ENCODE assay signal across 8 cellular contexts in the genomic region with DNA sequence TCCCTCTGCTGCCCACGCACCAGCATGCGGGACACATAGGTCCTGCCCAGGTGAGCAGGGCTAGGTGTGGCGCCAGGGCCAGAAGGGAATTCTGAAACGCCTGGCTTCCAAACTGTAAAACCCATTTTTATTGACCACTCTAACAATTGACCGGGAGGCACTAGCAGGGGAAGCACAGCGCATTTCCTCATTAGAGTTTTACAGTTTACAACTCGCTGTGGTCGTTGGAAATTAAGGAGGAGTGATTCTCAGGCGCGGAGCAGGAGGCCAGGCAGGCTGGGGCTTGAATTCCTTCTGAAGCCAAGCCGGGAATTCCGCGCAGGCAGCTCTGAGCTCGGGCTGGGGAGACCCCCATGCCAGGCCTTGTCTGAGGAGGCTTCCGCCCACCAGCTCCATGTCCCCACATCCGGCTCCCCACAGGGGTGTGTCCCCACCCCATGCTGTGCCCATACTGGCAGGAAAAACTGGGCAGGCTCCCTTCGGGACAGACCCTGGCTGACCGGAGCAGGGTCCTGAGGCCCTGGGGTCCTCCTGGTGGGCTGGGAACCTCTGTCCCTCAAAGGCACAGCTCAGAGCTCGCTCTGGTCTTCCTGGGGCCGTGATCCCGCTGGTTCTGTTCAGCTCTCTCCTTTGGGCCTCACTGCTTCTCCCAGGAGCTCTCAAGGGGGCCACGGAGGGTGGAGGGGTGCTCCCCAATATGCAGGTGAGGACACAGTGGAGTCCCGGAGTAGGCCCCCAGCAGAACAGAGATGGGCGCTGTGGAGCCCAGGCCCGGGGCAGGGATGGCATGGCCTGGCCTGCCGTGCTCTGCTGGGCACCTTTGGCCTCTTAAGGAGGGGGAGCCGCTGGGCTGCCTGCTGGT. TPM values are rescaled to one million over a fixed set of nuclear protein-coding genes. Genes with fewer than 3 reads are reported as not detected.
A peak's percentile ranks its signal among the peaks of the same experiment; 100 is the strongest.
DNase-seq lines count a peak whose midpoint lies in the region; ATAC-seq and TF ChIP-seq lines count a peak whose summit lies in the region.

No MANE protein-coding gene starts in this region.

- intact Hi-C loops in activated T-helper 2 cell treated with anti-CD3 and anti-CD28 coated beads, Interferon-gamma antibody, Interleukin-2, Interleukin-4, amounts not matched to agents 10 μg/mL and 5 μg/mL and 100 μg/mL, durations not matched to agents 14 hours and 24 hours and 36 hours (cut with micrococcal nuclease): no loop called here
- intact Hi-C loops in left colon (cut with DNase I, micrococcal nuclease): no loop called here

- no peak for TF ChIP-seq RAD21 in SK-N-SH (IDR thresholded peaks at IDR 0.05; ENCODE audit: low read length)

- H3K27me3 Mint-ChIP-seq in activated T-helper 2 cell treated with anti-CD3 and anti-CD28 coated beads, Interferon-gamma antibody, Interleukin-2, Interleukin-4, amounts not matched to agents 10 μg/mL and 5 μg/mL and 100 μg/mL, durations not matched to agents 14 hours and 24 hours and 36 hours (ENCODE audit: low read depth): peaks cover 14% of the 10 kb centered on the region

- peak overlapping the region; percentile 41 to 51; a peak in 1 of 4 replicates for H3K4me3 ChIP-seq in SK-N-SH (ENCODE audit: low read depth in 2 of 2, low read length in 1 of 2)
- peak overlapping the region; percentile 62 for H3K4me3 ChIP-seq in suprapubic skin

- DNase-seq in SK-N-SH (peak; percentile 20), left colon (peak; percentile 73 to 75), suprapubic skin (ENCODE audit: low spot score in 2 of 2) (peak in 1 of 2 donors; percentile 75), NCI-H1048 (lab: John Stamatoyannopoulos, UW) (no peak)
- DNase-seq in activated T-helper 2 cell treated with anti-CD3 and anti-CD28 coated beads, Interferon-gamma antibody, Interleukin-2, Interleukin-4, amounts not matched to agents 10 μg/mL and 5 μg/mL and 100 μg/mL, durations not matched to agents 14 hours and 24 hours and 36 hours (ENCODE audit: low spot score): no peak
- DNase-seq in stimulated activated CD8-positive, alpha-beta memory T cell treated with anti-CD3 and anti-CD28 coated beads, Interleukin-4, amount 100 ng/mL, for 48 hours: no peak

- 0 out of 2 replicates have a peak overlapping the region, but pooled peaks have one; percentile 35 for H2AFZ ChIP-seq in SK-N-SH (ENCODE audit: low read depth)

- ATAC-seq in SK-N-SH treated with all-trans-retinoic acid at 6 μM for 48 hours: no peak
- ATAC-seq in left colon: peak; percentile 40
- ATAC-seq in HG03045 (IDR thresholded peaks at IDR 0.05; ENCODE audit: unreplicated experiment): no peak

- no peaks in the 10 kb centered on the region for H3K9me3 Mint-ChIP-seq in activated T-helper 2 cell treated with anti-CD3 and anti-CD28 coated beads, Interferon-gamma antibody, Interleukin-2, Interleukin-4, amounts not matched to agents 10 μg/mL and 5 μg/mL and 100 μg/mL, durations not matched to agents 14 hours and 24 hours and 36 hours

- peak overlapping the region; percentile 13 for H3K4me3 Mint-ChIP-seq in activated T-helper 2 cell treated with anti-CD3 and anti-CD28 coated beads, Interferon-gamma antibody, Interleukin-2, Interleukin-4, amounts not matched to agents 10 μg/mL and 5 μg/mL and 100 μg/mL, durations not matched to agents 14 hours and 24 hours and 36 hours (ENCODE audit: low read depth)

- no peak for TF ChIP-seq POLR2A in suprapubic skin (IDR thresholded peaks at IDR 0.05)

- H3K27me3 ChIP-seq in SK-N-SH (ENCODE audit: insufficient read depth) (no peaks in the 10 kb centered on the region), suprapubic skin (peaks cover 34% of the 10 kb centered on the region)

- no peak overlapping the region for H3K27ac Mint-ChIP-seq in activated T-helper 2 cell treated with anti-CD3 and anti-CD28 coated beads, Interferon-gamma antibody, Interleukin-2, Interleukin-4, amounts not matched to agents 10 μg/mL and 5 μg/mL and 100 μg/mL, durations not matched to agents 14 hours and 24 hours and 36 hours

- H3K4me1 Mint-ChIP-seq in activated T-helper 2 cell treated with anti-CD3 and anti-CD28 coated beads, Interferon-gamma antibody, Interleukin-2, Interleukin-4, amounts not matched to agents 10 μg/mL and 5 μg/mL and 100 μg/mL, durations not matched to agents 14 hours and 24 hours and 36 hours (ENCODE audit: low read depth): peaks cover 8% of the 10 kb centered on the region

- TF ChIP-seq EP300 in SK-N-SH (IDR thresholded peaks at IDR 0.05; ENCODE audit: borderline replicate concordance in 1 of 2, low read depth in 1 of 2, low read length in 1 of 2) (no peak), suprapubic skin (IDR thresholded peaks at IDR 0.05) (no peak)

- CTCF ChIA-PET in SK-N-SH (lab: Yijun Ruan, JAX): interaction anchor here (1.0 to 5.7 kb wide), 17 partner anchors 9 to 257 kb away, joined by 3 to 74 read pairs (median 6); a partner anchor contains a TSS

- H3K79me2 ChIP-seq in SK-N-SH (ENCODE audit: insufficient read depth): no peaks in the 10 kb centered on the region

- no peak for TF ChIP-seq CTCF in SK-N-SH (IDR thresholded peaks at IDR 0.05)
- no peak for TF ChIP-seq CTCF in suprapubic skin (IDR thresholded peaks at IDR 0.05)

- H3K4me2 ChIP-seq in SK-N-SH: peak overlapping the region; percentile 72; the same call in 1 of the 2 replicates

- H3K9ac ChIP-seq in SK-N-SH: no peak overlapping the region

- peaks cover 4% of the 10 kb centered on the region for H3F3A ChIP-seq in SK-N-SH (replicated peaks; ENCODE audit: insufficient read depth)

- H3K9me3 ChIP-seq in SK-N-SH: no peaks in the 10 kb centered on the region
- no peaks in the 10 kb centered on the region for H3K9me3 ChIP-seq in suprapubic skin

- POLR2A ChIA-PET in SK-N-SH (lab: Yijun Ruan, JAX): interaction anchor here (0.9 kb wide), 1 partner anchor 127 kb away, joined by 3 read pairs; no protein-coding TSS in a partner anchor

- H3K9me2 ChIP-seq in SK-N-SH: no peaks in the 10 kb centered on the region

- no peaks in the 10 kb centered on the region for H4K20me1 ChIP-seq in SK-N-SH (ENCODE audit: insufficient read depth)

- no peaks in the 10 kb centered on the region for H3K36me3 Mint-ChIP-seq in activated T-helper 2 cell treated with anti-CD3 and anti-CD28 coated beads, Interferon-gamma antibody, Interleukin-2, Interleukin-4, amounts not matched to agents 10 μg/mL and 5 μg/mL and 100 μg/mL, durations not matched to agents 14 hours and 24 hours and 36 hours (ENCODE audit: low read depth)

- no peaks in the 10 kb centered on the region for H3K36me3 ChIP-seq in SK-N-SH (replicated peaks in 1 of 2; ENCODE audit: control insufficient read depth in 1 of 2, insufficient read depth in 2 of 2, low read length in 1 of 2)
- no peaks in the 10 kb centered on the region for H3K36me3 ChIP-seq in suprapubic skin

- H3K4me1 ChIP-seq in SK-N-SH (ENCODE audit: control insufficient read depth in 1 of 2, insufficient read depth in 2 of 2, low read depth in 1 of 2, low read length in 1 of 2) (peaks cover 0 to 24% of the 10 kb centered on the region in 2 experiments; a peak in 2 of 4 replicates), suprapubic skin (peaks cover 87% of the 10 kb centered on the region)

- WGBS in SK-N-SH (ENCODE audit: low lambda C conversion rate): 96% methylated on average over 17 of the region's 27 CpGs
- WGBS in suprapubic skin: 48% methylated on average over 19 of the region's 27 CpGs

- no peak overlapping the region for H3K27ac ChIP-seq in SK-N-SH (ENCODE audit: low read depth in 2 of 2, low read length in 1 of 2)
- peak overlapping the region; percentile 86 for H3K27ac ChIP-seq in suprapubic skin

TF ChIP-seq in SK-N-SH, 30 proteins besides CTCF, POLR2A, EP300 and RAD21 (continues in another document):
- TF ChIP-seq RXRA (IDR thresholded peaks at IDR 0.05; ENCODE audit: borderline replicate concordance, low read depth) (no peak), JUND (IDR thresholded peaks at IDR 0.05) (no peak), GABPA (IDR thresholded peaks at IDR 0.05; ENCODE audit: low read depth) (no peak), SIN3A (IDR thresholded peaks at IDR 0.05; ENCODE audit: borderline replicate concordance, low read depth, low read length) (no peak)

TF ChIP-seq in SK-N-SH treated with all-trans-retinoic acid at 6 μM for 48 hours, 23 proteins besides CTCF, POLR2A, EP300 and RAD21 (continues in another document):
- TF ChIP-seq ZNF565 (CRISPR knock-in tag; conservative IDR thresholded peaks at IDR 0.05; ENCODE audit: low read depth): no peak
- TF ChIP-seq ESRRG (CRISPR knock-in tag; IDR thresholded peaks at IDR 0.05): no peak

RNA-seq across cellular contexts. Expression of a gene that starts 1.2 kb away (rescaled TPM):
- polyA plus RNA-seq in SK-N-SH (2012; rRNA removed): 3.9 and 4.2 TPM in 2 replicates
- polyA plus RNA-seq in SK-N-SH (2012; cell fraction: cytosol; rRNA removed): 2.9 and 3.4 TPM in 2 replicates
- 5.1 and 6.5 TPM in 2 replicates for polyA plus RNA-seq in SK-N-SH (2012; cell fraction: nucleus; rRNA removed)
- 9.3 and 11.2 TPM in 2 replicates for total RNA-seq in activated T-helper 2 cell treated with anti-CD3 and anti-CD28 coated beads, Interferon-gamma antibody, Interleukin-2, Interleukin-4, amounts not matched to agents 10 μg/mL and 5 μg/mL and 100 μg/mL, durations not matched to agents 14 hours and 24 hours and 36 hours
- total RNA-seq in left colon (100 to 1,000 TPM; 163 to 181 TPM), suprapubic skin (10 to 100 TPM; 25.3 to 69.0 (median 65.5) TPM)

RNA-seq across cellular contexts. Expression of a gene that starts 25.7 kb away (rescaled TPM):
- polyA plus RNA-seq in SK-N-SH (2012; rRNA removed): 0.81 and 0.99 TPM in 2 replicates
- polyA plus RNA-seq in SK-N-SH (2012; cell fraction: cytosol; rRNA removed): 0.36 and 0.62 TPM in 2 replicates
- polyA plus RNA-seq in SK-N-SH (2012; cell fraction: nucleus; rRNA removed): 2.2 and 3.4 TPM in 2 replicates
- total RNA-seq in activated T-helper 2 cell treated with anti-CD3 and anti-CD28 coated beads, Interferon-gamma antibody, Interleukin-2, Interleukin-4, amounts not matched to agents 10 μg/mL and 5 μg/mL and 100 μg/mL, durations not matched to agents 14 hours and 24 hours and 36 hours: 17.2 and 17.5 TPM in 2 replicates
- 10 to 100 TPM; 59.3 to 60.8 TPM for total RNA-seq in left colon
- total RNA-seq in suprapubic skin: 1 to 10 TPM; 3.5 to 9.2 (median 4.4) TPM

RNA-seq across cellular contexts. Expression of a gene that starts 48.1 kb away (rescaled TPM):
- 52.6 and 62.7 TPM in 2 replicates for polyA plus RNA-seq in SK-N-SH (2012; rRNA removed)
- 25.6 and 50.6 TPM in 2 replicates for polyA plus RNA-seq in SK-N-SH (2012; cell fraction: cytosol; rRNA removed)
- polyA plus RNA-seq in SK-N-SH (2012; cell fraction: nucleus; rRNA removed): 57.4 and 62.4 TPM in 2 replicates
- total RNA-seq in activated T-helper 2 cell treated with anti-CD3 and anti-CD28 coated beads, Interferon-gamma antibody, Interleukin-2, Interleukin-4, amounts not matched to agents 10 μg/mL and 5 μg/mL and 100 μg/mL, durations not matched to agents 14 hours and 24 hours and 36 hours: 71.4 and 72.6 TPM in 2 replicates
- total RNA-seq in left colon: 10 to 100 TPM; 61.6 to 70.3 TPM
- total RNA-seq in suprapubic skin: 10 to 100 TPM; 45.0 to 54.2 (median 50.9) TPM

RNA-seq across cellular contexts. Expression of a gene that starts 52.2 kb away (rescaled TPM):
- polyA plus RNA-seq in SK-N-SH (2012; rRNA removed): not detected in 2 replicates
- polyA plus RNA-seq in SK-N-SH (2012; cell fraction: cytosol; rRNA removed): not detected in 2 replicates
- not detected in 2 replicates for polyA plus RNA-seq in SK-N-SH (2012; cell fraction: nucleus; rRNA removed)
- total RNA-seq in activated T-helper 2 cell treated with anti-CD3 and anti-CD28 coated beads, Interferon-gamma antibody, Interleukin-2, Interleukin-4, amounts not matched to agents 10 μg/mL and 5 μg/mL and 100 μg/mL, durations not matched to agents 14 hours and 24 hours and 36 hours: 0.48 TPM in 2 replicates
- total RNA-seq in left colon (not detected), suprapubic skin (1 to 10 TPM in 1 of 4 donors, not detected in 3; 1.2 TPM)

Comparison
In these comparisons a context has a peak if more than half of its experiments do, and no peak if none do; other contexts are left out.
1. DNase-seq: peak in SK-N-SH (single experiment) and left colon (2 of 2); none in activated T-helper 2 cell treated with anti-CD3 and anti-CD28 coated beads, Interferon-gamma antibody, Interleukin-2, Interleukin-4, amounts not matched to agents 10 μg/mL and 5 μg/mL and 100 μg/mL, durations not matched to agents 14 hours and 24 hours and 36 hours (single experiment), stimulated activated CD8-positive, alpha-beta memory T cell treated with anti-CD3 and anti-CD28 coated beads, Interleukin-4, amount 100 ng/mL, for 48 hours (single experiment) and NCI-H1048 (single experiment).